22 cellular contexts compared by ENCODE assay signal in genomic region chr7:52911795-52912194, GRCh38.
"Had no signal": no experiment of that assay in that cellular context is flagged by ENCODE, and none has a peak within 500 bp of the region (broad histone marks: within the 10 kb centered on the region; RNA-seq: fewer than 3 reads in every experiment).

No MANE protein-coding gene starts in this region.

- H3K79me2 ChIP-seq: hepatocyte had no signal

- FAIRE-seq: colon, endothelial cell of umbilical vein, frontal cortex had no signal

- DNase-seq: dermis blood vessel endothelial cell; dorsolateral prefrontal cortex; effector CD4-positive, alpha-beta T cell; effector memory CD4-positive, alpha-beta T cell; foreskin keratinocyte; hypothalamus; immature natural killer cell; islet precursor cell; left cardiac atrium; left lung; left ventricle myocardium superior; lower lobe of right lung; mesenchymal stem cell; mucosa of descending colon had no signal

- ATAC-seq: foreskin keratinocyte, gastroesophageal sphincter, heart left ventricle, left cardiac atrium, left lung, left ventricle myocardium superior, mucosa of descending colon had no signal

- H3K36me3 ChIP-seq: esophagus muscularis mucosa, gastroesophageal sphincter, heart left ventricle, left lung, lower lobe of right lung had no signal

- H3K4me3 ChIP-seq: coronary artery, dorsolateral prefrontal cortex, esophagus muscularis mucosa, gastroesophageal sphincter, heart left ventricle, hepatocyte, left lung, lower lobe of right lung, mucosa of descending colon had no signal

- H3K4me1 ChIP-seq: esophagus muscularis mucosa, foreskin keratinocyte, gastroesophageal sphincter, heart left ventricle, left lung, lower lobe of right lung had no signal

- H3K27me3 ChIP-seq: dorsolateral prefrontal cortex, esophagus muscularis mucosa, foreskin keratinocyte, gastroesophageal sphincter, heart left ventricle, hepatocyte, left lung had no signal

- H3K27ac ChIP-seq: coronary artery, dorsolateral prefrontal cortex, esophagus muscularis mucosa, foreskin keratinocyte, gastroesophageal sphincter, heart left ventricle, hepatocyte, left lung, lower lobe of right lung had no signal

- H2AFZ ChIP-seq: hepatocyte had no signal

- H3K9me3 ChIP-seq: esophagus muscularis mucosa, gastroesophageal sphincter, heart left ventricle, lower lobe of right lung, mucosa of descending colon had no signal

- H3K4me2 ChIP-seq: hepatocyte had no signal
